In genomic region chr14:22471545-22472121, GRCh38 we compare ENCODE assay signal across 8 cellular contexts.
DNase-seq lines count a peak whose midpoint lies in the region; ATAC-seq and TF ChIP-seq lines count a peak whose summit lies in the region.

No MANE protein-coding gene starts in this region.

- TF ChIP-seq CTCF in fibroblast of lung (conservative IDR thresholded peaks at IDR 0.05 in 1 of 2, IDR thresholded peaks at IDR 0.05 in 1 of 2; ENCODE audit: low read depth in 1 of 2, low read length in 2 of 2) (peak; percentile 21 to 63), omental fat pad (IDR thresholded peaks at IDR 0.05) (no peak)

- no peaks in the 10 kb centered on the region for H3K4me1 Mint-ChIP-seq in activated CD8-positive, alpha-beta T cell treated with anti-CD3 and anti-CD28 coated beads, Interleukin-2, amount 10 ng/mL, durations not matched to agents 7 days and 5 days (ENCODE audit: low read depth)

- H3K4me3 ChIP-seq in fibroblast of lung (replicated peaks in 1 of 4; ENCODE audit: control extremely low read depth in 1 of 4, insufficient read depth in 1 of 4, low read depth in 3 of 4, low read length in 4 of 4): no peak overlapping the region

- POLR2A ChIA-PET in activated CD8-positive, alpha-beta T cell treated with anti-CD3 and anti-CD28 coated beads, Interleukin-2, amount 10 ng/mL, durations not matched to agents 7 days and 5 days (lab: Charles Lee): no interaction called here

- no peak overlapping the region for H2AFZ ChIP-seq in fibroblast of lung (ENCODE audit: low read length)

- no peak overlapping the region for H3K4me3 Mint-ChIP-seq in activated CD8-positive, alpha-beta T cell treated with anti-CD3 and anti-CD28 coated beads, Interleukin-2, amount 10 ng/mL, durations not matched to agents 7 days and 5 days

- no peak overlapping the region for H3K27ac Mint-ChIP-seq in activated CD8-positive, alpha-beta T cell treated with anti-CD3 and anti-CD28 coated beads, Interleukin-2, amount 10 ng/mL, durations not matched to agents 7 days and 5 days

- H3K36me3 Mint-ChIP-seq in activated CD8-positive, alpha-beta T cell treated with anti-CD3 and anti-CD28 coated beads, Interleukin-2, amount 10 ng/mL, durations not matched to agents 7 days and 5 days (ENCODE audit: low read depth): no peaks in the 10 kb centered on the region

- H3K27ac ChIP-seq in fibroblast of lung (ENCODE audit: insufficient read depth, low read length): no peak overlapping the region

- H3K27me3 Mint-ChIP-seq in activated CD8-positive, alpha-beta T cell treated with anti-CD3 and anti-CD28 coated beads, Interleukin-2, amount 10 ng/mL, durations not matched to agents 7 days and 5 days (ENCODE audit: low read depth): no peaks in the 10 kb centered on the region

- no peaks in the 10 kb centered on the region for H3K4me1 ChIP-seq in fibroblast of lung (ENCODE audit: control insufficient read depth, extremely low read depth, insufficient read depth, low read length)

- ATAC-seq in omental fat pad (ENCODE audit: low FRiP score) (peak; percentile 38), GM21515 (IDR thresholded peaks at IDR 0.05; ENCODE audit: unreplicated experiment) (no peak), HG02938 (IDR thresholded peaks at IDR 0.05; ENCODE audit: unreplicated experiment) (no peak)
- ATAC-seq in activated CD8-positive, alpha-beta T cell treated with anti-CD3 and anti-CD28 coated beads, Interleukin-2, amount 10 ng/mL, durations not matched to agents 7 days and 5 days: no peak

- H3K27me3 ChIP-seq in fibroblast of lung (ENCODE audit: control insufficient read depth, insufficient read depth, low read length): peaks cover 6% of the 10 kb centered on the region

- no peaks in the 10 kb centered on the region for H3K9me3 Mint-ChIP-seq in activated CD8-positive, alpha-beta T cell treated with anti-CD3 and anti-CD28 coated beads, Interleukin-2, amount 10 ng/mL, durations not matched to agents 7 days and 5 days (ENCODE audit: insufficient read depth)

- no peaks in the 10 kb centered on the region for H3K36me3 ChIP-seq in fibroblast of lung (ENCODE audit: control insufficient read depth, insufficient read depth, low read length)

- no peaks in the 10 kb centered on the region for H3K9me3 ChIP-seq in fibroblast of lung (ENCODE audit: control insufficient read depth, insufficient read depth, low read depth, low read length)

- DNase-seq in EH (ENCODE audit: low read depth): peak; percentile 39
- peak; percentile 49 for DNase-seq in NCI-H524 treated with DMSO at 0.1 percent for 48 hours (lab: John Stamatoyannopoulos, UW)
- peak; percentile 47 to 50 for DNase-seq in fibroblast of lung (ENCODE audit: low read depth in 2 of 2)
- no peak for DNase-seq in omental fat pad (ENCODE audit: low spot score)
- no peak for DNase-seq in NCI-H748 treated with DMSO at 0.1 percent for 48 hours (lab: John Stamatoyannopoulos, UW)
- DNase-seq in activated CD8-positive, alpha-beta T cell treated with anti-CD3 and anti-CD28 coated beads, Interleukin-2, amount 10 ng/mL, durations not matched to agents 7 days and 5 days: no peak

- H3K79me2 ChIP-seq in fibroblast of lung (ENCODE audit: control insufficient read depth, insufficient read depth, low read length): no peaks in the 10 kb centered on the region

- H3K4me2 ChIP-seq in fibroblast of lung (ENCODE audit: extremely low read depth, insufficient read depth, low read length): no peak overlapping the region

- H4K20me1 ChIP-seq in fibroblast of lung (ENCODE audit: control insufficient read depth, extremely low read depth, insufficient read depth, low read length): no peaks in the 10 kb centered on the region

- no peak overlapping the region for H3K9ac ChIP-seq in fibroblast of lung (ENCODE audit: insufficient read depth, low read length)

- CTCF ChIA-PET in activated CD8-positive, alpha-beta T cell treated with anti-CD3 and anti-CD28 coated beads, Interleukin-2, amount 10 ng/mL, durations not matched to agents 7 days and 5 days (lab: Charles Lee): no interaction called here

Comparison
In these comparisons a context has a peak if more than half of its experiments do, and no peak if none do; other contexts are left out.
1. DNase-seq: peak in EH (single experiment), NCI-H524 treated with DMSO at 0.1 percent for 48 hours (single experiment) and fibroblast of lung (2 of 2); none in omental fat pad (single experiment), NCI-H748 treated with DMSO at 0.1 percent for 48 hours (single experiment) and activated CD8-positive, alpha-beta T cell treated with anti-CD3 and anti-CD28 coated beads, Interleukin-2, amount 10 ng/mL, durations not matched to agents 7 days and 5 days (single experiment).
2. CTCF ChIP-seq: peak in fibroblast of lung (2 of 2); none in omental fat pad (0 of 3).